Comparison of ENCODE assay signal across 8 cellular contexts in genomic region chr2:241391892-241392665, GRCh38. TPM values are rescaled to one million over a fixed set of nuclear protein-coding genes. Genes with fewer than 3 reads are reported as not detected.
DNase-seq lines count a peak whose midpoint lies in the region; ATAC-seq and TF ChIP-seq lines count a peak whose summit lies in the region.

No MANE protein-coding gene starts in this region.

- TF ChIP-seq CTCF in Calu3 (IDR thresholded peaks at IDR 0.05; ENCODE audit: unreplicated experiment) = no peak

- H3K4me3 Mint-ChIP-seq in Calu3 (ENCODE audit: low read depth, unreplicated experiment) = no peak overlapping the region
- no peak overlapping the region for H3K4me3 Mint-ChIP-seq in activated T-cell treated with anti-CD3 and anti-CD28 coated beads, Interleukin-2, amount 50 U/mL, for 4 hours
- H3K4me3 Mint-ChIP-seq in natural killer cell treated with Interleukin-12 subunit alpha and Interleukin-12 subunit beta and Interleukin-15 and Interleukin-18, amount 100 ng/mL, for 72 hours = no peak overlapping the region
- H3K4me3 Mint-ChIP-seq in stimulated activated effector memory CD8-positive, alpha-beta T cell treated with anti-CD3 and anti-CD28 coated beads, Interleukin-12 subunit alpha, Interleukin-12 subunit beta, amount 100 ng/mL, for 72 hours = no peak overlapping the region

- no TSS peak for BruUV-seq in Calu3 (replicated peaks; lab: Mats Ljungman, UMichigan)

- no peaks in the 10 kb centered on the region for H3K9me3 Mint-ChIP-seq in Calu3 (ENCODE audit: low read depth, unreplicated experiment)
- H3K9me3 Mint-ChIP-seq in activated T-cell treated with anti-CD3 and anti-CD28 coated beads, Interleukin-2, amount 50 U/mL, for 4 hours = no peaks in the 10 kb centered on the region
- no peaks in the 10 kb centered on the region for H3K9me3 Mint-ChIP-seq in natural killer cell treated with Interleukin-12 subunit alpha and Interleukin-12 subunit beta and Interleukin-15 and Interleukin-18, amount 100 ng/mL, for 72 hours
- H3K9me3 Mint-ChIP-seq in stimulated activated effector memory CD8-positive, alpha-beta T cell treated with anti-CD3 and anti-CD28 coated beads, Interleukin-12 subunit alpha, Interleukin-12 subunit beta, amount 100 ng/mL, for 72 hours = no peaks in the 10 kb centered on the region

- H3K4me1 Mint-ChIP-seq in Calu3 (ENCODE audit: low read depth, unreplicated experiment) = peaks cover 19% of the 10 kb centered on the region
- peaks cover 6% of the 10 kb centered on the region for H3K4me1 Mint-ChIP-seq in activated T-cell treated with anti-CD3 and anti-CD28 coated beads, Interleukin-2, amount 50 U/mL, for 4 hours (ENCODE audit: low read depth)
- H3K4me1 Mint-ChIP-seq in natural killer cell treated with Interleukin-12 subunit alpha and Interleukin-12 subunit beta and Interleukin-15 and Interleukin-18, amount 100 ng/mL, for 72 hours (ENCODE audit: low read depth in 2 of 2) = peaks cover 3 to 6% of the 10 kb centered on the region in 2 donors
- peaks cover 12% of the 10 kb centered on the region for H3K4me1 Mint-ChIP-seq in stimulated activated effector memory CD8-positive, alpha-beta T cell treated with anti-CD3 and anti-CD28 coated beads, Interleukin-12 subunit alpha, Interleukin-12 subunit beta, amount 100 ng/mL, for 72 hours

- H3K36me3 Mint-ChIP-seq in Calu3 (ENCODE audit: insufficient read depth, unreplicated experiment) = peaks cover 5% of the 10 kb centered on the region
- H3K36me3 Mint-ChIP-seq in activated T-cell treated with anti-CD3 and anti-CD28 coated beads, Interleukin-2, amount 50 U/mL, for 4 hours (ENCODE audit: insufficient read depth) = peaks cover 13% of the 10 kb centered on the region
- H3K36me3 Mint-ChIP-seq in natural killer cell treated with Interleukin-12 subunit alpha and Interleukin-12 subunit beta and Interleukin-15 and Interleukin-18, amount 100 ng/mL, for 72 hours = no peaks in the 10 kb centered on the region
- H3K36me3 Mint-ChIP-seq in stimulated activated effector memory CD8-positive, alpha-beta T cell treated with anti-CD3 and anti-CD28 coated beads, Interleukin-12 subunit alpha, Interleukin-12 subunit beta, amount 100 ng/mL, for 72 hours = peaks cover 8% of the 10 kb centered on the region

- H3K27ac Mint-ChIP-seq in Calu3 (ENCODE audit: unreplicated experiment) = peak overlapping the region; percentile 65
- H3K27ac Mint-ChIP-seq in natural killer cell treated with Interleukin-12 subunit alpha and Interleukin-12 subunit beta and Interleukin-15 and Interleukin-18, amount 100 ng/mL, for 72 hours = peak overlapping the region in 1 of 2 donors; percentile 32
- no peak overlapping the region for H3K27ac Mint-ChIP-seq in stimulated activated effector memory CD8-positive, alpha-beta T cell treated with anti-CD3 and anti-CD28 coated beads, Interleukin-12 subunit alpha, Interleukin-12 subunit beta, amount 100 ng/mL, for 72 hours

- intact Hi-C loops in Calu3 (cut with micrococcal nuclease; ENCODE audit: unreplicated experiment) = loop anchor here (5.0 kb wide), 1 partner anchor 35 kb away; the partner anchor contains the start of gene FARP2

- H3K27me3 Mint-ChIP-seq in Calu3 (ENCODE audit: unreplicated experiment) = no peaks in the 10 kb centered on the region
- H3K27me3 Mint-ChIP-seq in activated T-cell treated with anti-CD3 and anti-CD28 coated beads, Interleukin-2, amount 50 U/mL, for 4 hours (ENCODE audit: low read depth) = no peaks in the 10 kb centered on the region
- no peaks in the 10 kb centered on the region for H3K27me3 Mint-ChIP-seq in natural killer cell treated with Interleukin-12 subunit alpha and Interleukin-12 subunit beta and Interleukin-15 and Interleukin-18, amount 100 ng/mL, for 72 hours

- peak; percentile 55 for ATAC-seq in HG03280 (IDR thresholded peaks at IDR 0.05; ENCODE audit: unreplicated experiment)
- ATAC-seq in activated T-cell treated with anti-CD3 and anti-CD28 coated beads, Interleukin-2, amount 50 U/mL, for 4 hours = no peak
- ATAC-seq in natural killer cell treated with Interleukin-12 subunit alpha and Interleukin-12 subunit beta and Interleukin-15 and Interleukin-18, amount 100 ng/mL, for 72 hours = no peak
- no peak for ATAC-seq in GM18498 (IDR thresholded peaks at IDR 0.05; ENCODE audit: unreplicated experiment)
- ATAC-seq in stimulated activated effector memory CD8-positive, alpha-beta T cell treated with anti-CD3 and anti-CD28 coated beads, Interleukin-12 subunit alpha, Interleukin-12 subunit beta, amount 100 ng/mL, for 72 hours = no peak

- peak; percentile 62 for DNase-seq in Calu3
- peak; percentile 31 for DNase-seq in amniotic epithelial cell (ENCODE audit: low read depth)
- peak; percentile 32 for DNase-seq in kidney tubule cell (ENCODE audit: low spot score)
- DNase-seq in activated T-cell treated with anti-CD3 and anti-CD28 coated beads, Interleukin-2, amount 50 U/mL, for 4 hours = no peak
- DNase-seq in natural killer cell treated with Interleukin-12 subunit alpha and Interleukin-12 subunit beta and Interleukin-15 and Interleukin-18, amount 100 ng/mL, for 72 hours (ENCODE audit: low spot score) = no peak
- DNase-seq in stimulated activated effector memory CD8-positive, alpha-beta T cell treated with anti-CD3 and anti-CD28 coated beads, Interleukin-12 subunit alpha, Interleukin-12 subunit beta, amount 100 ng/mL, for 72 hours (ENCODE audit: low spot score in 2 of 2) = no peak

- CTCF ChIA-PET in Calu3 (lab: Charles Lee) = interaction anchor here (0.6 to 2.3 kb wide), 10 partner anchors 9 to 541 kb away, joined by 3 to 7 read pairs (median 4); partner anchors contain the start of genes FARP2, PASK and PPP1R7

RNA-seq across cellular contexts. Expression of gene FARP2, which starts 36.0 kb away (rescaled TPM):
- 59.0 and 67.7 TPM in 2 replicates for total RNA-seq in Calu3 (2022)
- total RNA-seq in activated T-cell treated with anti-CD3 and anti-CD28 coated beads, Interleukin-2, amount 50 U/mL, for 4 hours = 10 to 100 TPM; 29.5 to 35.6 (median 30.3) TPM
- 10 to 100 TPM; 49.2 to 77.3 TPM for total RNA-seq in natural killer cell treated with Interleukin-12 subunit alpha and Interleukin-12 subunit beta and Interleukin-15 and Interleukin-18, amount 100 ng/mL, for 72 hours

Comparison
In these comparisons a context has a peak if more than half of its experiments do, and no peak if none do; other contexts are left out.
1. DNase-seq: peak in Calu3 (single experiment), amniotic epithelial cell (single experiment) and kidney tubule cell (single experiment); none in activated T-cell treated with anti-CD3 and anti-CD28 coated beads, Interleukin-2, amount 50 U/mL, for 4 hours (single experiment), natural killer cell treated with Interleukin-12 subunit alpha and Interleukin-12 subunit beta and Interleukin-15 and Interleukin-18, amount 100 ng/mL, for 72 hours (single experiment) and stimulated activated effector memory CD8-positive, alpha-beta T cell treated with anti-CD3 and anti-CD28 coated beads, Interleukin-12 subunit alpha, Interleukin-12 subunit beta, amount 100 ng/mL, for 72 hours (0 of 2).